Comparison of ENCODE assay signal across 8 cellular contexts in the genomic region with DNA sequence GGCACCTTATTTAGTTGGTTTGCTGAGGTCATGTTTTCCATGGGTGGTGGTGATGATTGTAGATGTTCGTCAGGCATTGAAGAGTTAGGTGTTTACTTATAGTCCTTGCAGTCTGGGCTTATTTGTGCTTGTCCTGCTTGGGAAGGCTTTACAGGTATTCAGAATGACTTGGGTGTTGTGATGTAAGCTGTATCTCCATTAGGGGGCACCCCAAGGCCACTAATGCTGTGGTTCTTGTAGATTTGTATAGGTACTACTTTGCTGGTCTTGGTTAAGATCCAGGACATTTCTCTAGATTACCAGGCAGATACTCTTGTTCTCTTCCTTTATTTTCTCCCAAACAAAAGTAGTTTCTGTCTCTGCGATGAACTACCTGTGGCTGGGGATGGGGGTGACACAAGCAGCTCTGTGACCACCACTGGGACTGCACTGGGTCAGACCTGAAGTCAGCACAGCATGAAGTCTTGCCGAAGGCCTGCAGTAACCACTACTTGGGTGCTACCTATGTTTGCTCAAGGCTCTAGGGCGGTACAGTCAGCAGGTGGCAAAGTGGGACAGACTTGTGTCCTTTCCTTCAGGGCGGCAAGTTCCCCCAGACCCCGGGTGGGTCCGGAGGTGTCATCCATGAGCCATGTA. TPM values are rescaled to one million over a fixed set of nuclear protein-coding genes. Genes with fewer than 3 reads are reported as not detected.
DNase-seq lines count a peak whose midpoint lies in the region; ATAC-seq and TF ChIP-seq lines count a peak whose summit lies in the region.

No MANE protein-coding gene starts in this region.

- no peak overlapping the region for H3K4me3 Mint-ChIP-seq in T-cell

- POLR2A ChIA-PET in T-cell (lab: Charles Lee): no interaction called here

- no peak for ATAC-seq in T-cell (replicated peaks in 1 of 4)

- in situ Hi-C loops in HAP-1 (cut with MboI; ENCODE audit: low sequenced_read_pairs): no loop called here

- CTCF ChIA-PET in T-cell (lab: Charles Lee): no interaction called here

- no peaks in the 10 kb centered on the region for H3K9me3 Mint-ChIP-seq in T-cell

- no peaks in the 10 kb centered on the region for H3K4me1 ChIP-seq in HAP-1

- TF ChIP-seq CTCF in epithelial cell of esophagus (IDR thresholded peaks at IDR 0.05; ENCODE audit: insufficient read depth, low read depth, low read length, missing control alignments): peak; percentile 36

- H3K36me3 ChIP-seq in HAP-1 (replicated peaks): no peaks in the 10 kb centered on the region

- DNase-seq in NOMO-1 (lab: John Stamatoyannopoulos, UW; ENCODE audit: unreplicated experiment in 2 of 2): peak; percentile 5 to 22
- no peak for DNase-seq in NOMO-1 treated with dmso at 0.1 percent for 144 hours (lab: John Stamatoyannopoulos, UW; ENCODE audit: unreplicated experiment)
- peak; percentile 49 to 69 for DNase-seq in HAP-1 (ENCODE audit: low spot score in 2 of 2)
- DNase-seq in NCI-H526 treated with DMSO at 0.1 percent for 48 hours (lab: John Stamatoyannopoulos, UW): peak; percentile 36
- DNase-seq in epithelial cell of esophagus (ENCODE audit: low read depth): peak; percentile 51
- DNase-seq in T-cell: no peak
- no peak for DNase-seq in AG08395 (ENCODE audit: low spot score)
- DNase-seq in GM19240 (ENCODE audit: insufficient read length, low spot score): no peak

- no peaks in the 10 kb centered on the region for H3K4me1 Mint-ChIP-seq in T-cell

- H3K36me3 Mint-ChIP-seq in T-cell: peaks cover 15% of the 10 kb centered on the region

- H3K27me3 ChIP-seq in HAP-1 (ENCODE audit: low read depth): 0 out of 2 replicates have a peak, but pooled peaks cover 6% of the 10 kb centered on the region

- no peak overlapping the region for H3K4me3 ChIP-seq in HAP-1
- no peak overlapping the region for H3K4me3 ChIP-seq in epithelial cell of esophagus (ENCODE audit: low read length)

- no peak overlapping the region for H3K27ac Mint-ChIP-seq in T-cell

- peaks cover 12 to 13% of the 10 kb centered on the region in 2 donors for H3K27me3 Mint-ChIP-seq in T-cell

- no peaks in the 10 kb centered on the region for H3K9me3 ChIP-seq in HAP-1

RNA-seq across cellular contexts. Expression of gene FBXO33, which starts 35.8 kb away (rescaled TPM):
- total RNA-seq in T-cell: 10 to 100 TPM; 22.5 to 64.0 (median 28.4) TPM

Comparison
In these comparisons a context has a peak if more than half of its experiments do, and no peak if none do; other contexts are left out.
1. DNase-seq: peak in NOMO-1 (2 of 2), HAP-1 (2 of 2), NCI-H526 treated with DMSO at 0.1 percent for 48 hours (single experiment) and epithelial cell of esophagus (single experiment); none in NOMO-1 treated with dmso at 0.1 percent for 144 hours (single experiment), T-cell (0 of 34), AG08395 (single experiment) and GM19240 (single experiment).